ENCODE assay signal across 10 cellular contexts in the genomic region with DNA sequence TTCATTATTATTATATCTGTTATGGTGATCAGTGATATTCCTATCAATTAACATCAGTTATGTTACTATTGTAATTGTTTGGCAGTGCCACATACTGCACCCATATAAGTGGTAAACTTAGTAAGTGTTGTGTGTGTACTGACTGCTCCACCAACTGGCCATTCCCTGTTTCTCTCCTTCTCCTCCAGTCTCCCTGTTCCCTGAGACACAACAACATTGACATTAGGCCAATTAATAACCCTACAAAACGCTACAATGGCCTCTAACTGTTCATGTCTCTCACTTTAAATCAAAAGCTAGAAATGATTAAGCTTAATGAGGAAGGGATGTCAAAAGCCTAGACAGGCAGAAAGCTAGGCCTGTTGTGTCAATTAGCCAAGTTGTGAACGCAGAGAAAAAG. TPM values are rescaled to one million over a fixed set of nuclear protein-coding genes. Genes with fewer than 3 reads are reported as not detected.
DNase-seq lines count a peak whose midpoint lies in the region; ATAC-seq, FAIRE-seq and TF ChIP-seq lines count a peak whose summit lies in the region.
"Had no signal": no experiment of that assay in that cellular context is flagged by ENCODE, and none has a peak within 500 bp of the region (broad histone marks: within the 10 kb centered on the region; RNA-seq: fewer than 3 reads in every experiment).

No MANE protein-coding gene starts in this region.

- H3K4me1 ChIP-seq in cardiac muscle cell (ENCODE audit: low read depth): no peaks in the 10 kb centered on the region
- H3K4me1 ChIP-seq in upper lobe of left lung: peaks cover under 1 to 2% (median 1%) of the 10 kb centered on the region in 4 donors
- H3K4me1 ChIP-seq: SJSA1 had no signal

- peak overlapping the region; percentile 31 for H3K27ac ChIP-seq in VCaP
- H3K27ac ChIP-seq in cardiac muscle cell: no peak overlapping the region
- H3K27ac ChIP-seq in upper lobe of left lung: no peak overlapping the region
- H3K27ac ChIP-seq: SJSA1, skin epidermis had no signal

- H3K27me3 ChIP-seq in cardiac muscle cell: no peaks in the 10 kb centered on the region
- H3K27me3 ChIP-seq in upper lobe of left lung: no peaks in the 10 kb centered on the region
- H3K27me3 ChIP-seq: SJSA1 had no signal

- H3K27me3 Mint-ChIP-seq in type B pancreatic cell: no peaks in the 10 kb centered on the region

- TF ChIP-seq EP300 in upper lobe of left lung (IDR thresholded peaks at IDR 0.05): no peak

- peak; percentile 73 for TF ChIP-seq CTCF in VCaP (conservative IDR thresholded peaks at IDR 0.05)
- TF ChIP-seq CTCF in cardiac muscle cell (IDR thresholded peaks at IDR 0.05; ENCODE audit: low read depth, low read length): peak; percentile 44
- peak in 1 of 6 experiments; percentile 23 for TF ChIP-seq CTCF in upper lobe of left lung (IDR thresholded peaks at IDR 0.05)
- TF ChIP-seq CTCF in type B pancreatic cell (conservative IDR thresholded peaks at IDR 0.05): no peak

- no peak overlapping the region for H3K4me3 Mint-ChIP-seq in type B pancreatic cell

- DNase-seq in H54 (ENCODE audit: insufficient read length, low spot score): no peak
- peak; percentile 21 to 71 for DNase-seq in cardiac muscle cell (ENCODE audit: low read depth in 1 of 2, low spot score in 1 of 2)
- peak; percentile 49 for DNase-seq in retina
- DNase-seq in upper lobe of left lung: no peak
- no peak for DNase-seq in type B pancreatic cell (ENCODE audit: extremely low spot score, unreplicated experiment)

- TF ChIP-seq POLR2A in H54 (IDR thresholded peaks at IDR 0.05; ENCODE audit: low read depth, low read length) (no peak), upper lobe of left lung (IDR thresholded peaks at IDR 0.05) (no peak)

- ATAC-seq in HG03432 (IDR thresholded peaks at IDR 0.05; ENCODE audit: unreplicated experiment) (no peak), upper lobe of left lung (ENCODE audit: low FRiP score in 2 of 2) (no peak)
- ATAC-seq: GM12878 had no signal

- H3K9me3 Mint-ChIP-seq in type B pancreatic cell: no peaks in the 10 kb centered on the region

- H3K36me3 ChIP-seq in cardiac muscle cell (no peaks in the 10 kb centered on the region), upper lobe of left lung (no peaks in the 10 kb centered on the region)
- H3K36me3 ChIP-seq: SJSA1 had no signal

- H3K36me3 Mint-ChIP-seq in type B pancreatic cell: no peaks in the 10 kb centered on the region

- H3K9me3 ChIP-seq in cardiac muscle cell (ENCODE audit: low read depth) (no peaks in the 10 kb centered on the region), upper lobe of left lung (no peaks in the 10 kb centered on the region)
- H3K9me3 ChIP-seq: SJSA1 had no signal

- no peak overlapping the region for H3K4me3 ChIP-seq in cardiac muscle cell
- no peak overlapping the region for H3K4me3 ChIP-seq in upper lobe of left lung
- H3K4me3 ChIP-seq: GM12878, SJSA1, skin epidermis had no signal

- H3K4me1 Mint-ChIP-seq in type B pancreatic cell (ENCODE audit: unreplicated experiment): no peaks in the 10 kb centered on the region

- WGBS in upper lobe of left lung, 2 donors: 58 to 68% methylated on average over 2 of the region's 2 CpGs

- peak; percentile 27 for FAIRE-seq in H54 (lab: Jason Lieb, UNC)
- FAIRE-seq: GM12878 had no signal

- H3K27ac Mint-ChIP-seq in type B pancreatic cell: no peak overlapping the region

RNA-seq across cellular contexts. Expression of a gene that starts 6.6 kb away (rescaled TPM):
- total RNA-seq in cardiac muscle cell (60.2 and 92.9 TPM in 2 replicates), upper lobe of left lung (10 to 100 TPM; 55.0 to 91.1 (median 84.0) TPM), type B pancreatic cell (ENCODE audit: low replicate concordance) (122 and 135 TPM in 2 replicates)
- polyA plus RNA-seq in cardiac muscle cell: 48.6 and 63.6 TPM in 2 replicates

Comparison
In these comparisons a context has a peak if more than half of its experiments do, and no peak if none do; other contexts are left out.
1. DNase-seq: peak in cardiac muscle cell (2 of 2) and retina (single experiment); none in H54 (single experiment), upper lobe of left lung (0 of 2) and type B pancreatic cell (single experiment).